Comparison of ENCODE assay signal across 29 cellular contexts in the genomic region with DNA sequence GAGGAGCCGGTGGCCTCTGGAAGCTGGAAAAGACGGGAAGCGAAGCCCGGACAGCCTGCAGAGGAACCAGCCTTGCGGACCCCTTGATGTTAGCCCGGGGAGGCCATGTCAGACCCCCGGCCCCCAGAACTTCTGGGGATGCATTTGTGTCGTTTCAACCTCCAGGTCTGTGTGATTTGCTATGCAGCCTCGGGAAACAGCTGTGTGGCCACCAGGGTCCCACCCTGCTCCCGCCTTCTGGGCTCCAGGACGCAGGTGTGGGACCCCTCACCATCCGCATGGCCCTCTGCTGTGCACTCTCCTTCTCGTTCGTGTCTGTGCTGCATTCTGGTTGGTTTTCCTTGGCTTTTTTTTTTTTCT. TPM values are rescaled to one million over a fixed set of nuclear protein-coding genes. Genes with fewer than 3 reads are reported as not detected.
A peak's percentile ranks its signal among the peaks of the same experiment; 100 is the strongest.
DNase-seq lines count a peak whose midpoint lies in the region; ATAC-seq and TF ChIP-seq lines count a peak whose summit lies in the region.
"Had no signal": no experiment of that assay in that cellular context is flagged by ENCODE, and none has a peak within 500 bp of the region (broad histone marks: within the 10 kb centered on the region; RNA-seq: fewer than 3 reads in every experiment).

No MANE protein-coding gene starts in this region.

- no peak for TF ChIP-seq CTCF in nephron progenitor cell (IDR thresholded peaks at IDR 0.05)

- H3K4me3 ChIP-seq in BLaER1, result peak overlapping the region; percentile 65
- H3K4me3 ChIP-seq in Jurkat, Clone E6-1 (ENCODE audit: low read length), result peak overlapping the region; percentile 32; the same call in 1 of the 2 replicates
- H3K4me3 ChIP-seq: sigmoid colon had no signal

- H3K4me2 ChIP-seq in BLaER1, result peak overlapping the region; percentile 94

- no peaks in the 10 kb centered on the region for H4K20me1 ChIP-seq in BLaER1

- H3K4me3 Mint-ChIP-seq in activated T-cell treated with anti-CD3 and anti-CD28 coated beads, Interleukin-2, amount 50 U/mL, for 72 hours, result peak overlapping the region; percentile 13 to 26
- H3K4me3 Mint-ChIP-seq in nephron progenitor cell, result no peak overlapping the region
- H3K4me3 Mint-ChIP-seq: activated naive CD8-positive, alpha-beta T cell had no signal

- peaks cover 24% of the 10 kb centered on the region for H3K9me3 ChIP-seq in BLaER1
- H3K9me3 ChIP-seq: sigmoid colon had no signal

- H3K36me3 ChIP-seq in BLaER1, result no peaks in the 10 kb centered on the region
- H3K36me3 ChIP-seq: sigmoid colon had no signal

- peak overlapping the region; percentile 40 for H3K27ac Mint-ChIP-seq in activated T-cell treated with anti-CD3 and anti-CD28 coated beads, Interleukin-2, amount 50 U/mL, for 72 hours
- peak overlapping the region; percentile 38 for H3K27ac Mint-ChIP-seq in nephron progenitor cell
- H3K27ac Mint-ChIP-seq: activated naive CD8-positive, alpha-beta T cell had no signal

- DNase-seq in activated T-cell treated with anti-CD3 and anti-CD28 coated beads, Interleukin-2, amount 50 U/mL, for 72 hours, result no peak
- DNase-seq in activated T-cell treated with anti-CD3 and anti-CD28 coated beads for 4 hours (no peak), nephron progenitor cell (no peak), NCI-H2107 treated with DMSO at 0.1 percent for 48 hours (lab: John Stamatoyannopoulos, UW; ENCODE audit: unreplicated experiment) (no peak), DMS79 (lab: John Stamatoyannopoulos, UW) (no peak), Ammon's horn (ENCODE audit: low spot score) (no peak)
- DNase-seq in Jurkat, Clone E6-1 (ENCODE audit: low read depth, low spot score), result no peak
- DNase-seq: activated CD4-positive, alpha-beta T cell treated with anti-CD3 and anti-CD28 coated beads for 1 hour; activated T-cell treated with anti-CD3 and anti-CD28 coated beads, Interleukin-2, amount 50 U/mL, for 1 hour; AML-193; cerebellar nuclear complex; COR-L47; NCI-H1092; NCI-H1930; NCI-H2227 treated with DMSO at 0.1 percent for 48 hours; NCI-H748 treated with DMSO at 0.1 percent for 48 hours; trophoblast cell had no signal

- H3K27me3 Mint-ChIP-seq in activated T-cell treated with anti-CD3 and anti-CD28 coated beads, Interleukin-2, amount 50 U/mL, for 72 hours (ENCODE audit: low read depth), result peaks cover 23% of the 10 kb centered on the region
- H3K27me3 Mint-ChIP-seq in nephron progenitor cell (ENCODE audit: low read depth, poor library complexity), result peaks cover 34% of the 10 kb centered on the region

- H3K27me3 ChIP-seq in BLaER1, result no peaks in the 10 kb centered on the region

- H3K4me1 ChIP-seq in BLaER1, result peaks cover 62% of the 10 kb centered on the region
- H3K4me1 ChIP-seq: parathyroid adenoma, sigmoid colon had no signal

- H3K9ac ChIP-seq in BLaER1, result peak overlapping the region; percentile 69
- H3K9ac ChIP-seq: parathyroid adenoma had no signal

- H3K36me3 Mint-ChIP-seq in activated T-cell treated with anti-CD3 and anti-CD28 coated beads, Interleukin-2, amount 50 U/mL, for 72 hours (ENCODE audit: insufficient read depth in 2 of 2), result peaks cover 13 to 20% of the 10 kb centered on the region in 2 donors
- H3K36me3 Mint-ChIP-seq in nephron progenitor cell (ENCODE audit: low read depth), result peaks cover 5% of the 10 kb centered on the region

- H3K27ac ChIP-seq in BLaER1, result peak overlapping the region; percentile 83
- H3K27ac ChIP-seq: epithelial cell of prostate, parathyroid adenoma, sigmoid colon had no signal

- ATAC-seq in activated T-cell treated with anti-CD3 and anti-CD28 coated beads, Interleukin-2, amount 50 U/mL, for 72 hours (replicated peaks in 1 of 2), result no peak
- ATAC-seq: left colon; naive thymus-derived CD8-positive, alpha-beta T cell had no signal

- peaks cover 16 to 24% of the 10 kb centered on the region in 2 donors for H3K9me3 Mint-ChIP-seq in activated T-cell treated with anti-CD3 and anti-CD28 coated beads, Interleukin-2, amount 50 U/mL, for 72 hours
- H3K9me3 Mint-ChIP-seq in nephron progenitor cell, result peaks cover 43% of the 10 kb centered on the region

- peaks cover 21% of the 10 kb centered on the region for H3K4me1 Mint-ChIP-seq in activated T-cell treated with anti-CD3 and anti-CD28 coated beads, Interleukin-2, amount 50 U/mL, for 72 hours (ENCODE audit: low read depth)
- peaks cover 35% of the 10 kb centered on the region for H3K4me1 Mint-ChIP-seq in nephron progenitor cell

RNA-seq across cellular contexts. Expression of gene NEU4, which starts 13.3 kb away (rescaled TPM):
- 1 to 10 TPM in 1 of 2 donors, under 1 TPM in 1; 0.37 to 1.4 TPM for total RNA-seq in activated T-cell treated with anti-CD3 and anti-CD28 coated beads, Interleukin-2, amount 50 U/mL, for 72 hours
- polyA plus RNA-seq in Jurkat, Clone E6-1 (2012; ENCODE audit: insufficient read depth, insufficient read length), result not detected
- total RNA-seq: A172; Daoy; naive thymus-derived CD8-positive, alpha-beta T cell; RPMI7951; SK-MEL-5 had no signal
- polyA plus RNA-seq: naive thymus-derived CD8-positive, alpha-beta T cell had no signal

RNA-seq across cellular contexts. Expression of gene PDCD1, which starts 36.5 kb away (rescaled TPM):
- 10 to 100 TPM; 15.7 to 23.0 TPM for total RNA-seq in activated T-cell treated with anti-CD3 and anti-CD28 coated beads, Interleukin-2, amount 50 U/mL, for 72 hours
- 3.5 TPM for polyA plus RNA-seq in Jurkat, Clone E6-1 (2012; ENCODE audit: insufficient read depth, insufficient read length)
- total RNA-seq: A172, Daoy, RPMI7951, SK-MEL-5 had no signal

RNA-seq across cellular contexts. Expression of gene GAL3ST2, which starts 45.6 kb away (rescaled TPM):
- total RNA-seq in activated T-cell treated with anti-CD3 and anti-CD28 coated beads, Interleukin-2, amount 50 U/mL, for 72 hours, result under 1 TPM; 0.53 to 0.82 TPM
- polyA plus RNA-seq in Jurkat, Clone E6-1 (2012; ENCODE audit: insufficient read depth, insufficient read length), result not detected
- total RNA-seq: A172; Daoy; naive thymus-derived CD8-positive, alpha-beta T cell; RPMI7951; SK-MEL-5; T-helper 1 cell treated with Interleukin-12 subunit alpha and Interleukin-12 subunit beta and Interleukin-4 antibody, amounts not matched to agents 30 ng/mL and 1 ng/mL, for 36 hours had no signal
- polyA plus RNA-seq: naive thymus-derived CD8-positive, alpha-beta T cell had no signal

RNA-seq across cellular contexts. Expression of gene RTP5, which starts 47.3 kb away (rescaled TPM):
- under 1 TPM; 0.12 to 0.56 TPM for total RNA-seq in activated T-cell treated with anti-CD3 and anti-CD28 coated beads, Interleukin-2, amount 50 U/mL, for 72 hours
- polyA plus RNA-seq in Jurkat, Clone E6-1 (2012; ENCODE audit: insufficient read depth, insufficient read length), result 1.3 TPM
- total RNA-seq: A172; Daoy; left colon; naive thymus-derived CD8-positive, alpha-beta T cell; RPMI7951; SK-MEL-5; T-helper 1 cell treated with Interleukin-12 subunit alpha and Interleukin-12 subunit beta and Interleukin-4 antibody, amounts not matched to agents 30 ng/mL and 1 ng/mL, for 36 hours had no signal
- polyA plus RNA-seq: naive thymus-derived CD8-positive, alpha-beta T cell had no signal
